In the genomic region with DNA sequence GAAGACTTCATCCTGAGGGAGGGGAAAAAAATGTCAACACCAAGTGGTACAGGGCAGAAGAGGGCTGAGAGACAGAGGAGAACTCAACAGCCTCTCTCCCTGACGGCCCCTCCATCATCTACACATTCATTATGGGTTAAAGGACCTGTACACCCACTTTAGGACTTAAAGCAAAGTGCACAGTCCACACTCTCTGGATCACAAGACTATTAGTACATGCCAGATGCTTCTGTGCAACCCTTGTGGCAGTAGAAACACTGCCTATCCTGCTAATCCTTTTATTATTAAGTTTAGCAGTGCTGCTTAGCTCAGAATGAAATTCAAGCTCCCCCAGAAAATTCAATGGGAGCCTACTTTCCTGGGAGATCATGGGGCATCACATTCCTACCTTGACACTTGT, we compare ENCODE assay signal across 1 cellular context.
TF ChIP-seq lines count a peak whose summit lies in the region.

No MANE protein-coding gene starts in this region.

TF ChIP-seq in HepG2, 621 proteins besides CTCF, POLR2A, EP300 and RAD21:
- TF ChIP-seq, protein P1, sequence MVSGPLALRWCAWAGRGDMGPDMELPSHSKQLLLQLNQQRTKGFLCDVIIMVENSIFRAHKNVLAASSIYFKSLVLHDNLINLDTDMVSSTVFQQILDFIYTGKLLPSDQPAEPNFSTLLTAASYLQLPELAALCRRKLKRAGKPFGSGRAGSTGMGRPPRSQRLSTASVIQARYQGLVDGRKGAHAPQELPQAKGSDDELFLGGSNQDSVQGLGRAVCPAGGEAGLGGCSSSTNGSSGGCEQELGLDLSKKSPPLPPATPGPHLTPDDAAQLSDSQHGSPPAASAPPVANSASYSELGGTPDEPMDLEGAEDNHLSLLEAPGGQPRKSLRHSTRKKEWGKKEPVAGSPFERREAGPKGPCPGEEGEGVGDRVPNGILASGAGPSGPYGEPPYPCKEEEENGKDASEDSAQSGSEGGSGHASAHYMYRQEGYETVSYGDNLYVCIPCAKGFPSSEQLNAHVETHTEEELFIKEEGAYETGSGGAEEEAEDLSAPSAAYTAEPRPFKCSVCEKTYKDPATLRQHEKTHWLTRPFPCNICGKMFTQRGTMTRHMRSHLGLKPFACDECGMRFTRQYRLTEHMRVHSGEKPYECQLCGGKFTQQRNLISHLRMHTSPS (CRISPR knock-in tag; IDR thresholded peaks at IDR 0.05; ENCODE audit: low read depth) = no peak
- TF ChIP-seq ZNF775 (CRISPR knock-in tag; IDR thresholded peaks at IDR 0.05; ENCODE audit: borderline replicate concordance) (no peak), HNRNPL (IDR thresholded peaks at IDR 0.05; ENCODE audit: low read depth, low read length) (no peak), MIER3 (CRISPR knock-in tag; IDR thresholded peaks at IDR 0.05; ENCODE audit: borderline replicate concordance) (no peak), HNF4G (IDR thresholded peaks at IDR 0.05; ENCODE audit: borderline replicate concordance, low read depth, low read length) (peak; percentile 36; the same call in 1 of the 2 replicates), HNF4G (CRISPR knock-in tag; IDR thresholded peaks at IDR 0.05; ENCODE audit: borderline replicate concordance, low read depth) (no peak), NFE2L1 (CRISPR knock-in tag; IDR thresholded peaks at IDR 0.05; ENCODE audit: borderline replicate concordance) (no peak), ZSCAN29 (CRISPR knock-in tag; conservative IDR thresholded peaks at IDR 0.05) (no peak), HNF4A (CRISPR knock-in tag; IDR thresholded peaks at IDR 0.05) (peak; percentile 69), RXRA (CRISPR knock-in tag; IDR thresholded peaks at IDR 0.05) (no peak), LCORL (IDR thresholded peaks at IDR 0.05) (no peak), LCORL (CRISPR knock-in tag; IDR thresholded peaks at IDR 0.05) (no peak), ZNF557 (CRISPR knock-in tag; IDR thresholded peaks at IDR 0.05) (no peak), ZNF354B (CRISPR knock-in tag; IDR thresholded peaks at IDR 0.05) (no peak), SYNCRIP (IDR thresholded peaks at IDR 0.05; ENCODE audit: insufficient read depth, low read depth, low read length) (no peak)
- TF ChIP-seq, protein P2, sequence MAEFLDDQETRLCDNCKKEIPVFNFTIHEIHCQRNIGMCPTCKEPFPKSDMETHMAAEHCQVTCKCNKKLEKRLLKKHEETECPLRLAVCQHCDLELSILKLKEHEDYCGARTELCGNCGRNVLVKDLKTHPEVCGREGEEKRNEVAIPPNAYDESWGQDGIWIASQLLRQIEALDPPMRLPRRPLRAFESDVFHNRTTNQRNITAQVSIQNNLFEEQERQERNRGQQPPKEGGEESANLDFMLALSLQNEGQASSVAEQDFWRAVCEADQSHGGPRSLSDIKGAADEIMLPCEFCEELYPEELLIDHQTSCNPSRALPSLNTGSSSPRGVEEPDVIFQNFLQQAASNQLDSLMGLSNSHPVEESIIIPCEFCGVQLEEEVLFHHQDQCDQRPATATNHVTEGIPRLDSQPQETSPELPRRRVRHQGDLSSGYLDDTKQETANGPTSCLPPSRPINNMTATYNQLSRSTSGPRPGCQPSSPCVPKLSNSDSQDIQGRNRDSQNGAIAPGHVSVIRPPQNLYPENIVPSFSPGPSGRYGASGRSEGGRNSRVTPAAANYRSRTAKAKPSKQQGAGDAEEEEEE (CRISPR knock-in tag; IDR thresholded peaks at IDR 0.05; ENCODE audit: borderline replicate concordance) = no peak
- TF ChIP-seq, protein P3, sequence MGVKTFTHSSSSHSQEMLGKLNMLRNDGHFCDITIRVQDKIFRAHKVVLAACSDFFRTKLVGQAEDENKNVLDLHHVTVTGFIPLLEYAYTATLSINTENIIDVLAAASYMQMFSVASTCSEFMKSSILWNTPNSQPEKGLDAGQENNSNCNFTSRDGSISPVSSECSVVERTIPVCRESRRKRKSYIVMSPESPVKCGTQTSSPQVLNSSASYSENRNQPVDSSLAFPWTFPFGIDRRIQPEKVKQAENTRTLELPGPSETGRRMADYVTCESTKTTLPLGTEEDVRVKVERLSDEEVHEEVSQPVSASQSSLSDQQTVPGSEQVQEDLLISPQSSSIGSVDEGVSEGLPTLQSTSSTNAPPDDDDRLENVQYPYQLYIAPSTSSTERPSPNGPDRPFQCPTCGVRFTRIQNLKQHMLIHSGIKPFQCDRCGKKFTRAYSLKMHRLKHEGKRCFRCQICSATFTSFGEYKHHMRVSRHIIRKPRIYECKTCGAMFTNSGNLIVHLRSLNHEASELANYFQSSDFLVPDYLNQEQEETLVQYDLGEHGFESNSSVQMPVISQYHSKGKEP (CRISPR knock-in tag; IDR thresholded peaks at IDR 0.05) = no peak
- TF ChIP-seq, protein P4, sequence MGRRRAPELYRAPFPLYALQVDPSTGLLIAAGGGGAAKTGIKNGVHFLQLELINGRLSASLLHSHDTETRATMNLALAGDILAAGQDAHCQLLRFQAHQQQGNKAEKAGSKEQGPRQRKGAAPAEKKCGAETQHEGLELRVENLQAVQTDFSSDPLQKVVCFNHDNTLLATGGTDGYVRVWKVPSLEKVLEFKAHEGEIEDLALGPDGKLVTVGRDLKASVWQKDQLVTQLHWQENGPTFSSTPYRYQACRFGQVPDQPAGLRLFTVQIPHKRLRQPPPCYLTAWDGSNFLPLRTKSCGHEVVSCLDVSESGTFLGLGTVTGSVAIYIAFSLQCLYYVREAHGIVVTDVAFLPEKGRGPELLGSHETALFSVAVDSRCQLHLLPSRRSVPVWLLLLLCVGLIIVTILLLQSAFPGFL (CRISPR knock-in tag; IDR thresholded peaks at IDR 0.05) = no peak
- TF ChIP-seq, protein P5, sequence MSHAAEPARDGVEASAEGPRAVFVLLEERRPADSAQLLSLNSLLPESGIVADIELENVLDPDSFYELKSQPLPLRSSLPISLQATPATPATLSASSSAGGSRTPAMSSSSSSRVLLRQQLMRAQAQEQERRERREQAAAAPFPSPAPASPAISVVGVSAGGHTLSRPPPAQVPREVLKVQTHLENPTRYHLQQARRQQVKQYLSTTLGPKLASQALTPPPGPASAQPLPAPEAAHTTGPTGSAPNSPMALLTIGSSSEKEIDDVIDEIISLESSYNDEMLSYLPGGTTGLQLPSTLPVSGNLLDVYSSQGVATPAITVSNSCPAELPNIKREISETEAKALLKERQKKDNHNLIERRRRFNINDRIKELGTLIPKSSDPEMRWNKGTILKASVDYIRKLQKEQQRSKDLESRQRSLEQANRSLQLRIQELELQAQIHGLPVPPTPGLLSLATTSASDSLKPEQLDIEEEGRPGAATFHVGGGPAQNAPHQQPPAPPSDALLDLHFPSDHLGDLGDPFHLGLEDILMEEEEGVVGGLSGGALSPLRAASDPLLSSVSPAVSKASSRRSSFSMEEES (CRISPR knock-in tag; IDR thresholded peaks at IDR 0.05) = 0 out of 2 replicates have a peak, but pooled peaks have one; percentile 19
TF ChIP-seq in HepG2: peak in this region for 3.
